ENCODE assay signal across 1 cellular context in the genomic region with DNA sequence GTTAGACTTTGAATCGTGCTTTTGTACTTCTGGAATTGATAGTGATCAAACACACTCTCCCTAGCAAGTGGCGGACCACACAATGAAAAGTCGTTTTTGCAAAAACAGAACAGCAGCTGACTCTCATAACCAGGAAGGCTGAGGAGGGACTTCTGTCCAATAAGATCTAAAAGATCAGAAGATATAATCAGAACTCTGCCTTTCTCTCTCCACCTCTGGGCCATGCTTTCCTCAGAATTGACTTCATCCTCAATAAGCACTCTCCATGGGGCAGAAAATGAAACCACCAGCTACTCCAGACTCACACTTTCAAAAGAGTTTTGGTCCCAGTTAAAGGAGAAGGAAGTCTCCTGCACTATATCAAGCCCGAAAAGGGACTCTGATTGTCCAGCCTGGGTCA.
TF ChIP-seq lines count a peak whose summit lies in the region.

No MANE protein-coding gene starts in this region.

TF ChIP-seq in HepG2, 621 proteins besides CTCF, POLR2A, EP300 and RAD21 (continued from another document):
- TF ChIP-seq ZFAT (CRISPR knock-in tag; conservative IDR thresholded peaks at IDR 0.05): no peak
- TF ChIP-seq ZNF556 (CRISPR knock-in tag; IDR thresholded peaks at IDR 0.05; ENCODE audit: borderline replicate concordance): no peak
- TF ChIP-seq CBX5 (CRISPR knock-in tag; IDR thresholded peaks at IDR 0.05; ENCODE audit: borderline replicate concordance): no peak
- TF ChIP-seq PITX1 (CRISPR knock-in tag; IDR thresholded peaks at IDR 0.05): no peak
- no peak for TF ChIP-seq BRF2 (CRISPR knock-in tag; IDR thresholded peaks at IDR 0.05)
- TF ChIP-seq ZNF652 (CRISPR knock-in tag; IDR thresholded peaks at IDR 0.05; ENCODE audit: borderline replicate concordance, low read depth): no peak
- no peak for TF ChIP-seq ZNF563 (CRISPR knock-in tag; IDR thresholded peaks at IDR 0.05)
- TF ChIP-seq ZFP36L2 (CRISPR knock-in tag; IDR thresholded peaks at IDR 0.05): no peak
